Comparison of ENCODE assay signal across 1 cellular context in the genomic region with DNA sequence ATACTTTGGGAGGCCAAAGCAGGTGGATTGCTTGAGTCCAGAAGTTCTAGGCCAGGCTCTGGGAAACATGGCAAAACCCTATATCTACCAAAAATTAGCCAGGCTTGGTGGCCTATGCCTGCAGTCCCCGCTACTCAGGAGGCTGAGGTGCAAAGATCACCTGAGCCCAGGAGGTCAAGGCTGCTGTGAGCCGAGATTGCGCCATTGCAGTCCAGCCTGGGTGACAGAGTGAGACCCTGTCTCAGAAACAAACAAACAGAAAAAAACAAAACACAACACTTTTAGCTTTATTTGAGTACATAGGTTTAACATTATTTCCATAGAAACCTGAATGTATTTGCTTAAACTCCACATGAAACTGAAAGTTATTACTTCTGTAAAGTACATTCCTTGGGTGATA.
A peak's percentile ranks its signal among the peaks of the same experiment; 100 is the strongest.
TF ChIP-seq lines count a peak whose summit lies in the region.

No MANE protein-coding gene starts in this region.

TF ChIP-seq in HepG2, 621 proteins besides CTCF, POLR2A, EP300 and RAD21 (continues in another document):
- TF ChIP-seq AGO1 (IDR thresholded peaks at IDR 0.05; ENCODE audit: low read depth, low read length, poor library complexity, severe bottlenecking) (no peak), SAFB2 (CRISPR knock-in tag; IDR thresholded peaks at IDR 0.05; ENCODE audit: borderline replicate concordance, low read depth) (no peak), DDIT3 (CRISPR knock-in tag; IDR thresholded peaks at IDR 0.05) (no peak), RNF219 (CRISPR knock-in tag; IDR thresholded peaks at IDR 0.05) (no peak), HDAC6 (IDR thresholded peaks at IDR 0.05; ENCODE audit: low read depth, low read length) (no peak), HNF4A (CRISPR knock-in tag; IDR thresholded peaks at IDR 0.05) (peak; percentile 91), ZHX1 (CRISPR knock-in tag; IDR thresholded peaks at IDR 0.05; ENCODE audit: low read depth) (no peak), CEBPZ (IDR thresholded peaks at IDR 0.05; ENCODE audit: low read length) (no peak), HNF1B (CRISPR knock-in tag; IDR thresholded peaks at IDR 0.05) (no peak), SOX6 (IDR thresholded peaks at IDR 0.05) (no peak), SOX6 (CRISPR knock-in tag; IDR thresholded peaks at IDR 0.05) (0 out of 2 replicates have a peak, but pooled peaks have one; percentile 21), MXD4 (CRISPR knock-in tag; IDR thresholded peaks at IDR 0.05) (no peak), ZMAT5 (CRISPR knock-in tag; IDR thresholded peaks at IDR 0.05; ENCODE audit: borderline replicate concordance, low read depth) (no peak), SNAPC2 (CRISPR knock-in tag; IDR thresholded peaks at IDR 0.05) (no peak), RORA (CRISPR knock-in tag; IDR thresholded peaks at IDR 0.05) (no peak), ZNF816 (CRISPR knock-in tag; IDR thresholded peaks at IDR 0.05; ENCODE audit: borderline replicate concordance) (no peak), ZNF24 (IDR thresholded peaks at IDR 0.05) (no peak), TBX2 (CRISPR knock-in tag; IDR thresholded peaks at IDR 0.05; ENCODE audit: borderline replicate concordance) (0 out of 2 replicates have a peak, but pooled peaks have one; percentile 26), CEBPG (CRISPR knock-in tag; IDR thresholded peaks at IDR 0.05) (peak; percentile 81), ARID5B (CRISPR knock-in tag; IDR thresholded peaks at IDR 0.05) (peak; percentile 77), SCMH1 (CRISPR knock-in tag; IDR thresholded peaks at IDR 0.05; ENCODE audit: borderline replicate concordance) (no peak), FOXA3 (CRISPR knock-in tag; IDR thresholded peaks at IDR 0.05) (0 out of 2 replicates have a peak, but pooled peaks have one; percentile 33), KLF6 (CRISPR knock-in tag; IDR thresholded peaks at IDR 0.05) (no peak), ZFP36L2 (CRISPR knock-in tag; IDR thresholded peaks at IDR 0.05) (no peak), XRCC5 (optimal IDR thresholded peaks at IDR 0.05; ENCODE audit: low read length) (no peak)
- TF ChIP-seq, protein P1, sequence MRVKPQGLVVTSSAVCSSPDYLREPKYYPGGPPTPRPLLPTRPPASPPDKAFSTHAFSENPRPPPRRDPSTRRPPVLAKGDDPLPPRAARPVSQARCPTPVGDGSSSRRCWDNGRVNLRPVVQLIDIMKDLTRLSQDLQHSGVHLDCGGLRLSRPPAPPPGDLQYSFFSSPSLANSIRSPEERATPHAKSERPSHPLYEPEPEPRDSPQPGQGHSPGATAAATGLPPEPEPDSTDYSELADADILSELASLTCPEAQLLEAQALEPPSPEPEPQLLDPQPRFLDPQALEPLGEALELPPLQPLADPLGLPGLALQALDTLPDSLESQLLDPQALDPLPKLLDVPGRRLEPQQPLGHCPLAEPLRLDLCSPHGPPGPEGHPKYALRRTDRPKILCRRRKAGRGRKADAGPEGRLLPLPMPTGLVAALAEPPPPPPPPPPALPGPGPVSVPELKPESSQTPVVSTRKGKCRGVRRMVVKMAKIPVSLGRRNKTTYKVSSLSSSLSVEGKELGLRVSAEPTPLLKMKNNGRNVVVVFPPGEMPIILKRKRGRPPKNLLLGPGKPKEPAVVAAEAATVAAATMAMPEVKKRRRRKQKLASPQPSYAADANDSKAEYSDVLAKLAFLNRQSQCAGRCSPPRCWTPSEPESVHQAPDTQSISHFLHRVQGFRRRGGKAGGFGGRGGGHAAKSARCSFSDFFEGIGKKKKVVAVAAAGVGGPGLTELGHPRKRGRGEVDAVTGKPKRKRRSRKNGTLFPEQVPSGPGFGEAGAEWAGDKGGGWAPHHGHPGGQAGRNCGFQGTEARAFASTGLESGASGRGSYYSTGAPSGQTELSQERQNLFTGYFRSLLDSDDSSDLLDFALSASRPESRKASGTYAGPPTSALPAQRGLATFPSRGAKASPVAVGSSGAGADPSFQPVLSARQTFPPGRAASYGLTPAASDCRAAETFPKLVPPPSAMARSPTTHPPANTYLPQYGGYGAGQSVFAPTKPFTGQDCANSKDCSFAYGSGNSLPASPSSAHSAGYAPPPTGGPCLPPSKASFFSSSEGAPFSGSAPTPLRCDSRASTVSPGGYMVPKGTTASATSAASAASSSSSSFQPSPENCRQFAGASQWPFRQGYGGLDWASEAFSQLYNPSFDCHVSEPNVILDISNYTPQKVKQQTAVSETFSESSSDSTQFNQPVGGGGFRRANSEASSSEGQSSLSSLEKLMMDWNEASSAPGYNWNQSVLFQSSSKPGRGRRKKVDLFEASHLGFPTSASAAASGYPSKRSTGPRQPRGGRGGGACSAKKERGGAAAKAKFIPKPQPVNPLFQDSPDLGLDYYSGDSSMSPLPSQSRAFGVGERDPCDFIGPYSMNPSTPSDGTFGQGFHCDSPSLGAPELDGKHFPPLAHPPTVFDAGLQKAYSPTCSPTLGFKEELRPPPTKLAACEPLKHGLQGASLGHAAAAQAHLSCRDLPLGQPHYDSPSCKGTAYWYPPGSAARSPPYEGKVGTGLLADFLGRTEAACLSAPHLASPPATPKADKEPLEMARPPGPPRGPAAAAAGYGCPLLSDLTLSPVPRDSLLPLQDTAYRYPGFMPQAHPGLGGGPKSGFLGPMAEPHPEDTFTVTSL (CRISPR knock-in tag; IDR thresholded peaks at IDR 0.05; ENCODE audit: borderline replicate concordance): peak; percentile 50; the same call in 1 of the 2 replicates
- TF ChIP-seq, protein P2, sequence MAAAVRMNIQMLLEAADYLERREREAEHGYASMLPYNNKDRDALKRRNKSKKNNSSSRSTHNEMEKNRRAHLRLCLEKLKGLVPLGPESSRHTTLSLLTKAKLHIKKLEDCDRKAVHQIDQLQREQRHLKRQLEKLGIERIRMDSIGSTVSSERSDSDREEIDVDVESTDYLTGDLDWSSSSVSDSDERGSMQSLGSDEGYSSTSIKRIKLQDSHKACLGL (CRISPR knock-in tag; IDR thresholded peaks at IDR 0.05): no peak
- TF ChIP-seq, protein P3, sequence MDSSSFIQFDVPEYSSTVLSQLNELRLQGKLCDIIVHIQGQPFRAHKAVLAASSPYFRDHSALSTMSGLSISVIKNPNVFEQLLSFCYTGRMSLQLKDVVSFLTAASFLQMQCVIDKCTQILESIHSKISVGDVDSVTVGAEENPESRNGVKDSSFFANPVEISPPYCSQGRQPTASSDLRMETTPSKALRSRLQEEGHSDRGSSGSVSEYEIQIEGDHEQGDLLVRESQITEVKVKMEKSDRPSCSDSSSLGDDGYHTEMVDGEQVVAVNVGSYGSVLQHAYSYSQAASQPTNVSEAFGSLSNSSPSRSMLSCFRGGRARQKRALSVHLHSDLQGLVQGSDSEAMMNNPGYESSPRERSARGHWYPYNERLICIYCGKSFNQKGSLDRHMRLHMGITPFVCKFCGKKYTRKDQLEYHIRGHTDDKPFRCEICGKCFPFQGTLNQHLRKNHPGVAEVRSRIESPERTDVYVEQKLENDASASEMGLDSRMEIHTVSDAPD (CRISPR knock-in tag; IDR thresholded peaks at IDR 0.05): peak; percentile 28; the same call in 1 of the 2 replicates
